In the genomic region with DNA sequence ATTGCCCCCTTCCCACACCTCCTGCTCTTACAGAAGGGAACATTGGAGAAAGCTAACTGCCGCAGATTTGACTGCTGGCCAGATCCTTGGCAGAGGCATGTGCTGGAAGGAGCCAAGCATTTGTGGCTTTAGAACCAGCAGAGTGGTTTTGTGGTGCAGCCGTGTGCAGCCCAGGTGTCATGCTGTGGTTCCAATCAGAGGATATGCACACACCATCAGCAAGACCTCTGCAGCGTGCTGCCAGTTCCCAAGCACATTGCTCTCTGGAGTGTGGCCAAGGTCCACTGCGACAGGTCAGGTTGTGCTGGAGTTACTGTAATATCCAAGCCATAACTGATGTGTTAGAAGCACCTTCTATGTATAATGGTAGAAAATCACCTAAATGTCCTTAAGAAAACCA, we compare ENCODE assay signal across 2 cellular contexts.
TF ChIP-seq lines count a peak whose summit lies in the region.

No MANE protein-coding gene starts in this region.

TF ChIP-seq in SK-N-SH, 30 proteins besides CTCF, POLR2A, EP300 and RAD21 (continued from another document):
- TF ChIP-seq, protein P1, sequence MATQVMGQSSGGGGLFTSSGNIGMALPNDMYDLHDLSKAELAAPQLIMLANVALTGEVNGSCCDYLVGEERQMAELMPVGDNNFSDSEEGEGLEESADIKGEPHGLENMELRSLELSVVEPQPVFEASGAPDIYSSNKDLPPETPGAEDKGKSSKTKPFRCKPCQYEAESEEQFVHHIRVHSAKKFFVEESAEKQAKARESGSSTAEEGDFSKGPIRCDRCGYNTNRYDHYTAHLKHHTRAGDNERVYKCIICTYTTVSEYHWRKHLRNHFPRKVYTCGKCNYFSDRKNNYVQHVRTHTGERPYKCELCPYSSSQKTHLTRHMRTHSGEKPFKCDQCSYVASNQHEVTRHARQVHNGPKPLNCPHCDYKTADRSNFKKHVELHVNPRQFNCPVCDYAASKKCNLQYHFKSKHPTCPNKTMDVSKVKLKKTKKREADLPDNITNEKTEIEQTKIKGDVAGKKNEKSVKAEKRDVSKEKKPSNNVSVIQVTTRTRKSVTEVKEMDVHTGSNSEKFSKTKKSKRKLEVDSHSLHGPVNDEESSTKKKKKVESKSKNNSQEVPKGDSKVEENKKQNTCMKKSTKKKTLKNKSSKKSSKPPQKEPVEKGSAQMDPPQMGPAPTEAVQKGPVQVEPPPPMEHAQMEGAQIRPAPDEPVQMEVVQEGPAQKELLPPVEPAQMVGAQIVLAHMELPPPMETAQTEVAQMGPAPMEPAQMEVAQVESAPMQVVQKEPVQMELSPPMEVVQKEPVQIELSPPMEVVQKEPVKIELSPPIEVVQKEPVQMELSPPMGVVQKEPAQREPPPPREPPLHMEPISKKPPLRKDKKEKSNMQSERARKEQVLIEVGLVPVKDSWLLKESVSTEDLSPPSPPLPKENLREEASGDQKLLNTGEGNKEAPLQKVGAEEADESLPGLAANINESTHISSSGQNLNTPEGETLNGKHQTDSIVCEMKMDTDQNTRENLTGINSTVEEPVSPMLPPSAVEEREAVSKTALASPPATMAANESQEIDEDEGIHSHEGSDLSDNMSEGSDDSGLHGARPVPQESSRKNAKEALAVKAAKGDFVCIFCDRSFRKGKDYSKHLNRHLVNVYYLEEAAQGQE (IDR thresholded peaks at IDR 0.05; ENCODE audit: low read depth, low read length): no peak
- no peak for TF ChIP-seq JUND (IDR thresholded peaks at IDR 0.05)
- TF ChIP-seq ELF1 (IDR thresholded peaks at IDR 0.05): no peak
- TF ChIP-seq, protein P2, sequence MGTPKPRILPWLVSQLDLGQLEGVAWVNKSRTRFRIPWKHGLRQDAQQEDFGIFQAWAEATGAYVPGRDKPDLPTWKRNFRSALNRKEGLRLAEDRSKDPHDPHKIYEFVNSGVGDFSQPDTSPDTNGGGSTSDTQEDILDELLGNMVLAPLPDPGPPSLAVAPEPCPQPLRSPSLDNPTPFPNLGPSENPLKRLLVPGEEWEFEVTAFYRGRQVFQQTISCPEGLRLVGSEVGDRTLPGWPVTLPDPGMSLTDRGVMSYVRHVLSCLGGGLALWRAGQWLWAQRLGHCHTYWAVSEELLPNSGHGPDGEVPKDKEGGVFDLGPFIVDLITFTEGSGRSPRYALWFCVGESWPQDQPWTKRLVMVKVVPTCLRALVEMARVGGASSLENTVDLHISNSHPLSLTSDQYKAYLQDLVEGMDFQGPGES (IDR thresholded peaks at IDR 0.05; ENCODE audit: low read depth, low read length): no peak
- peak; percentile 34; the same call in 1 of the 2 replicates for TF ChIP-seq TCF12 (IDR thresholded peaks at IDR 0.05)
- TF ChIP-seq YY1 (IDR thresholded peaks at IDR 0.05; ENCODE audit: low read depth): no peak
- no peak for TF ChIP-seq GATA2 (CRISPR knock-in tag; IDR thresholded peaks at IDR 0.05)
- TF ChIP-seq, protein P3, sequence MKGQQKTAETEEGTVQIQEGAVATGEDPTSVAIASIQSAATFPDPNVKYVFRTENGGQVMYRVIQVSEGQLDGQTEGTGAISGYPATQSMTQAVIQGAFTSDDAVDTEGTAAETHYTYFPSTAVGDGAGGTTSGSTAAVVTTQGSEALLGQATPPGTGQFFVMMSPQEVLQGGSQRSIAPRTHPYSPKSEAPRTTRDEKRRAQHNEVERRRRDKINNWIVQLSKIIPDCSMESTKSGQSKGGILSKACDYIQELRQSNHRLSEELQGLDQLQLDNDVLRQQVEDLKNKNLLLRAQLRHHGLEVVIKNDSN (IDR thresholded peaks at IDR 0.05; ENCODE audit: borderline replicate concordance, low read depth): no peak
- peak; percentile 53; the same call in 1 of the 2 replicates for TF ChIP-seq MXI1 (IDR thresholded peaks at IDR 0.05; ENCODE audit: low read depth, low read length)
- TF ChIP-seq TAF1 (IDR thresholded peaks at IDR 0.05; ENCODE audit: borderline replicate concordance, low read depth, low read length): no peak
- no peak for TF ChIP-seq FOXM1 (IDR thresholded peaks at IDR 0.05; ENCODE audit: low read depth)
- TF ChIP-seq, protein P4, sequence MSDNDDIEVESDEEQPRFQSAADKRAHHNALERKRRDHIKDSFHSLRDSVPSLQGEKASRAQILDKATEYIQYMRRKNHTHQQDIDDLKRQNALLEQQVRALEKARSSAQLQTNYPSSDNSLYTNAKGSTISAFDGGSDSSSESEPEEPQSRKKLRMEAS (IDR thresholded peaks at IDR 0.05; ENCODE audit: low read depth): no peak
- TF ChIP-seq, protein P5, sequence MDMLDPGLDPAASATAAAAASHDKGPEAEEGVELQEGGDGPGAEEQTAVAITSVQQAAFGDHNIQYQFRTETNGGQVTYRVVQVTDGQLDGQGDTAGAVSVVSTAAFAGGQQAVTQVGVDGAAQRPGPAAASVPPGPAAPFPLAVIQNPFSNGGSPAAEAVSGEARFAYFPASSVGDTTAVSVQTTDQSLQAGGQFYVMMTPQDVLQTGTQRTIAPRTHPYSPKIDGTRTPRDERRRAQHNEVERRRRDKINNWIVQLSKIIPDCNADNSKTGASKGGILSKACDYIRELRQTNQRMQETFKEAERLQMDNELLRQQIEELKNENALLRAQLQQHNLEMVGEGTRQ (IDR thresholded peaks at IDR 0.05; ENCODE audit: borderline replicate concordance, low read depth, low read length): no peak
- no peak for TF ChIP-seq EZH2phosphoT487 (IDR thresholded peaks at IDR 0.05; ENCODE audit: borderline replicate concordance, low read depth)

TF ChIP-seq in SK-N-SH treated with all-trans-retinoic acid at 6 μM for 48 hours, 23 proteins besides CTCF, POLR2A, EP300 and RAD21 (continued from another document):
- TF ChIP-seq PPARA (CRISPR knock-in tag; IDR thresholded peaks at IDR 0.05; ENCODE audit: borderline replicate concordance): no peak
- TF ChIP-seq, protein P6, sequence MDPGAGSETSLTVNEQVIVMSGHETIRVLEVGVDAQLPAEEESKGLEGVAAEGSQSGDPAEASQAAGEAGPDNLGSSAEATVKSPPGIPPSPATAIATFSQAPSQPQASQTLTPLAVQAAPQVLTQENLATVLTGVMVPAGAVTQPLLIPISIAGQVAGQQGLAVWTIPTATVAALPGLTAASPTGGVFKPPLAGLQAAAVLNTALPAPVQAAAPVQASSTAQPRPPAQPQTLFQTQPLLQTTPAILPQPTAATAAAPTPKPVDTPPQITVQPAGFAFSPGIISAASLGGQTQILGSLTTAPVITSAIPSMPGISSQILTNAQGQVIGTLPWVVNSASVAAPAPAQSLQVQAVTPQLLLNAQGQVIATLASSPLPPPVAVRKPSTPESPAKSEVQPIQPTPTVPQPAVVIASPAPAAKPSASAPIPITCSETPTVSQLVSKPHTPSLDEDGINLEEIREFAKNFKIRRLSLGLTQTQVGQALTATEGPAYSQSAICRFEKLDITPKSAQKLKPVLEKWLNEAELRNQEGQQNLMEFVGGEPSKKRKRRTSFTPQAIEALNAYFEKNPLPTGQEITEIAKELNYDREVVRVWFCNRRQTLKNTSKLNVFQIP (CRISPR knock-in tag; IDR thresholded peaks at IDR 0.05; ENCODE audit: borderline replicate concordance, low read depth): no peak
- TF ChIP-seq ESRRG (CRISPR knock-in tag; IDR thresholded peaks at IDR 0.05): no peak
